ENCODE assay signal across 29 cellular contexts in the genomic region with DNA sequence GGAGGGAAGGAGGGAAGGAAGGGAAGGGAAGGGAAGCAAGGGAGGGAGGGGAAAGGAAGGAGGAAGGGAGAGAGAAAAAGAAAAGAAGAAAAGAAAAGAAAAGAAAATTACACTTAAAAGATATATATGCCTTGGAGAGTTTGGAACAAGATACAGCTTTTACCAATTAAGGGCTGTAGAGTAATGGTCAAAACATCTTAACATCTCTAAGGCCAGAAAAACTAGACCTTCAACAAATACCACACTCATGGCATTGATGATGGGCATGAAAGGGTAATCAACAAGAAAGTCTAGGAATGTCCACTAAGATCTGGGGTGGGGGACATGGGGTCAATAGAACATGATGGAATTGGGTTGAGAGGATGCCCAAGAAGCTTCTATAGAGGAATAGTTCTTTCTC.
"Had no signal": no experiment of that assay in that cellular context is flagged by ENCODE, and none has a peak within 500 bp of the region (broad histone marks: within the 10 kb centered on the region; RNA-seq: fewer than 3 reads in every experiment).

No MANE protein-coding gene starts in this region.

- H3K27me3 ChIP-seq: body of pancreas, colonic mucosa, esophagus squamous epithelium, gastrocnemius medialis, pancreas, right atrium auricular region, upper lobe of left lung had no signal

- H3K4me3 Mint-ChIP-seq: activated CD8-positive, alpha-beta T cell treated with anti-CD3 and anti-CD28 coated beads for 36 hours; activated T-cell treated with anti-CD3 and anti-CD28 coated beads, Interleukin-2, amount 50 U/mL, for 4 hours; immature natural killer cell; nephron; stimulated activated naive CD8-positive, alpha-beta T cell treated with anti-CD3 and anti-CD28 coated beads, Interleukin-15, amount 100 ng/mL, for 72 hours; T-helper 17 cell had no signal

- H3K27ac Mint-ChIP-seq: activated CD8-positive, alpha-beta T cell treated with anti-CD3 and anti-CD28 coated beads for 36 hours; activated naive CD4-positive, alpha-beta T cell treated with anti-CD3 and anti-CD28 coated beads, Interleukin-2, amount 50 U/mL, for 72 hours; nephron; stimulated activated naive CD8-positive, alpha-beta T cell treated with anti-CD3 and anti-CD28 coated beads, Interleukin-15, amount 100 ng/mL, for 72 hours; T-helper 17 cell had no signal

- DNase-seq: activated CD4-positive, alpha-beta T cell treated with anti-CD3 and anti-CD28 coated beads for 1 hour; activated CD4-positive, alpha-beta T cell treated with anti-CD3 and anti-CD28 coated beads, Interleukin-2, amount 50 U/mL, for 1 hour; activated CD8-positive, alpha-beta T cell treated with anti-CD3 and anti-CD28 coated beads for 36 hours; activated naive CD4-positive, alpha-beta T cell; activated T-cell treated with anti-CD3 and anti-CD28 coated beads, Interleukin-2, amount 50 U/mL, for 4 hours; anterior cingulate cortex; body of pancreas; colonic mucosa; effector CD8-positive, alpha-beta T cell; esophagus squamous epithelium; gastrocnemius medialis; hypothalamus; immature natural killer cell; kidney; left colon; mammary epithelial cell; pancreas; stimulated activated CD4-positive, alpha-beta T cell treated with anti-CD3 and anti-CD28 coated beads, Interleukin-15, amount 100 ng/mL, for 24 hours; stimulated activated naive CD8-positive, alpha-beta T cell treated with anti-CD3 and anti-CD28 coated beads, Interleukin-15, amount 100 ng/mL, for 72 hours; substantia nigra; T-helper 17 cell; T1000 had no signal

- H3K36me3 ChIP-seq: colonic mucosa had no signal

- H3K27me3 Mint-ChIP-seq: activated CD8-positive, alpha-beta T cell treated with anti-CD3 and anti-CD28 coated beads for 36 hours; stimulated activated naive CD8-positive, alpha-beta T cell treated with anti-CD3 and anti-CD28 coated beads, Interleukin-15, amount 100 ng/mL, for 72 hours; T-helper 17 cell had no signal

- FAIRE-seq: endometrium, kidney, pancreas had no signal

- ATAC-seq: activated CD8-positive, alpha-beta T cell treated with anti-CD3 and anti-CD28 coated beads for 36 hours; activated naive CD4-positive, alpha-beta T cell treated with anti-CD3 and anti-CD28 coated beads, Interleukin-2, amount 50 U/mL, for 72 hours; activated T-cell treated with anti-CD3 and anti-CD28 coated beads, Interleukin-2, amount 50 U/mL, for 4 hours; body of pancreas; gastrocnemius medialis; left colon; pancreas; stimulated activated naive CD8-positive, alpha-beta T cell treated with anti-CD3 and anti-CD28 coated beads, Interleukin-15, amount 100 ng/mL, for 72 hours; T-helper 17 cell had no signal

- H3K27ac ChIP-seq: body of pancreas, colonic mucosa, epithelial cell of prostate, esophagus squamous epithelium, gastrocnemius medialis, pancreas, right atrium auricular region, upper lobe of left lung had no signal

- H3K9me3 ChIP-seq: body of pancreas, colonic mucosa, esophagus squamous epithelium, gastrocnemius medialis, pancreas, right atrium auricular region, upper lobe of left lung had no signal

- H3K4me3 ChIP-seq: body of pancreas, colonic mucosa, esophagus squamous epithelium, gastrocnemius medialis, pancreas, right atrium auricular region, upper lobe of left lung had no signal

- H3K9me3 Mint-ChIP-seq: activated CD8-positive, alpha-beta T cell treated with anti-CD3 and anti-CD28 coated beads for 36 hours; activated naive CD4-positive, alpha-beta T cell treated with anti-CD3 and anti-CD28 coated beads, Interleukin-2, amount 50 U/mL, for 72 hours; activated T-cell treated with anti-CD3 and anti-CD28 coated beads, Interleukin-2, amount 50 U/mL, for 4 hours; activated T-helper 2 cell treated with anti-CD3 and anti-CD28 coated beads, Interferon-gamma antibody, Interleukin-2, Interleukin-4, amounts not matched to agents 10 μg/mL and 5 μg/mL and 100 μg/mL, durations not matched to agents 14 hours and 24 hours and 36 hours; immature natural killer cell; nephron; stimulated activated naive CD8-positive, alpha-beta T cell treated with anti-CD3 and anti-CD28 coated beads, Interleukin-15, amount 100 ng/mL, for 72 hours had no signal
